Comparison of ENCODE assay signal across 8 cellular contexts in the genomic region with DNA sequence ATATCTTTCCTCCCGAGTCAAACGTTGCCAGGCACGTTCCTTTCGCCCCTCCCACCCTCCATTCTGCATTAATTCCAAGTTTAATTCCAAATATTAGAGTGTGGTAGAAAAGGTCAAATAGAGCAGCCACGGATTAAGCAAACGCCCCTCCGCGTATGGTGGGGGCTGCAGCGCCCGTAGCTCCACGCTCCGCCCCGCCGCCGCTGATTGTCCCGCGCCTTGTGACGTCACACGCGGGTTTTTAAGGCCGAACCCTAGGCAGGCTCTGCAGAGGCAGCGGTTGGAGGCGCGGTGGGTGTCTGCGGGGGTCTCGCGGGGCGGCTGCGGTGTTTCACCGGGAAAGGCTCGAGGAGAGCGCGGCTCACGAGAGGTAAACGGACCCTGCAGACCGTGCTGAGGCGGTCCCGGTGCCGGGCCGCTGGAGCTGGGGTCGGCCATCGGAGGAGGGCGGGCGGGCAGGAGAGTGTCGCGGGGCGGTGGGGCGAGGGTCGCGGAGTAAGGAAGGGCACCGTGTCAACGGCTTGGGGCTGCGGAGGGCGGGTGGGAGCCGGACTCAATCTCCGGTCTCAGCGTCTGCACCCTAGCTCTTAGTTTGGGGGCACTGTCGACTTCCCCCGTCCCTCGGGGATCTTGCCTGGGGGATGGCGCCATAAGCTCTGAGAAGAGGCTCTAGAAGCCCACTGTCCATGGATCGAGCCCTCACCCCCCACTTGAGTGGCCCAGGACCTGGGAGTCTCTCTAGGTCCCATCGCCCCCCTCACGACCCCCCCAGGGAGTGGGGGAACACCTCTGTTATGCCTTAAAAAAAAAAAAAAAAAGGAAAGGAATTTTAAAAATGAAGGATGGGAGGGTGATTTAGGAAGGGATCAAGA. TPM values are rescaled to one million over a fixed set of nuclear protein-coding genes. Genes with fewer than 3 reads are reported as not detected.
DNase-seq lines count a peak whose midpoint lies in the region; ATAC-seq and TF ChIP-seq lines count a peak whose summit lies in the region.

A gene with protein sequence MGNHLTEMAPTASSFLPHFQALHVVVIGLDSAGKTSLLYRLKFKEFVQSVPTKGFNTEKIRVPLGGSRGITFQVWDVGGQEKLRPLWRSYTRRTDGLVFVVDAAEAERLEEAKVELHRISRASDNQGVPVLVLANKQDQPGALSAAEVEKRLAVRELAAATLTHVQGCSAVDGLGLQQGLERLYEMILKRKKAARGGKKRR (plus strand): TSS at position 270 of the 872 bp plus-strand sequence. CDS start 740 bp downstream, outside the sequence.

- H3K9me3 Mint-ChIP-seq in activated T-helper 2 cell treated with anti-CD3 and anti-CD28 coated beads, Interferon-gamma antibody, Interleukin-2, Interleukin-4, amounts not matched to agents 10 μg/mL and 5 μg/mL and 100 μg/mL, durations not matched to agents 14 hours and 24 hours and 36 hours = no peaks in the 10 kb centered on the region
- no peaks in the 10 kb centered on the region for H3K9me3 Mint-ChIP-seq in naive thymus-derived CD8-positive, alpha-beta T cell
- no peaks in the 10 kb centered on the region for H3K9me3 Mint-ChIP-seq in stimulated activated memory B cell treated with anti-CD40 and anti-IgM and Interleukin-4, amounts not matched to agents 10 μg/mL and 1 μg/mL and 100 μg/mL, for 72 hours

- peak; percentile 91 to 94 for ATAC-seq in naive thymus-derived CD8-positive, alpha-beta T cell
- ATAC-seq in stimulated activated memory B cell treated with anti-CD40 and anti-IgM and Interleukin-4, amounts not matched to agents 10 μg/mL and 1 μg/mL and 100 μg/mL, for 72 hours = peak; percentile 84
- no peak for ATAC-seq in HG03159 (IDR thresholded peaks at IDR 0.05; ENCODE audit: unreplicated experiment)

- no peaks in the 10 kb centered on the region for H3K27me3 ChIP-seq in fibroblast of lung (ENCODE audit: control insufficient read depth, insufficient read depth, low read length)

- peak within 1 kb of the TSS; percentile 91 for H3K4me3 Mint-ChIP-seq in activated T-helper 2 cell treated with anti-CD3 and anti-CD28 coated beads, Interferon-gamma antibody, Interleukin-2, Interleukin-4, amounts not matched to agents 10 μg/mL and 5 μg/mL and 100 μg/mL, durations not matched to agents 14 hours and 24 hours and 36 hours (ENCODE audit: low read depth)
- H3K4me3 Mint-ChIP-seq in naive thymus-derived CD8-positive, alpha-beta T cell = peak within 1 kb of the TSS; percentile 90 to 98 (median 94)
- H3K4me3 Mint-ChIP-seq in stimulated activated memory B cell treated with anti-CD40 and anti-IgM and Interleukin-4, amounts not matched to agents 10 μg/mL and 1 μg/mL and 100 μg/mL, for 72 hours = peak within 1 kb of the TSS; percentile 97

- peak within 1 kb of the TSS; percentile 91 for H3K4me2 ChIP-seq in fibroblast of lung (ENCODE audit: extremely low read depth, insufficient read depth, low read length)

- POLR2A ChIA-PET in naive thymus-derived CD8-positive, alpha-beta T cell (lab: Charles Lee) = interaction anchor here (0.6 to 4.1 kb wide), 10 partner anchors 7 to 414 kb away, joined by 3 to 43 read pairs (median 5); a partner anchor contains a TSS

- H3K27ac ChIP-seq in fibroblast of lung (ENCODE audit: insufficient read depth, low read length) = peak within 1 kb of the TSS; percentile 66

- TF ChIP-seq CTCF in fibroblast of lung (conservative IDR thresholded peaks at IDR 0.05 in 1 of 2, IDR thresholded peaks at IDR 0.05 in 1 of 2; ENCODE audit: low read depth in 1 of 2, low read length in 2 of 2) = no peak

- H4K20me1 ChIP-seq in fibroblast of lung (ENCODE audit: control insufficient read depth, extremely low read depth, insufficient read depth, low read length) = no peaks in the 10 kb centered on the region

- intact Hi-C loops in activated T-helper 2 cell treated with anti-CD3 and anti-CD28 coated beads, Interferon-gamma antibody, Interleukin-2, Interleukin-4, amounts not matched to agents 10 μg/mL and 5 μg/mL and 100 μg/mL, durations not matched to agents 14 hours and 24 hours and 36 hours (cut with micrococcal nuclease) = loop anchor here (10.0 kb wide), 2 partner anchors 64 to 146 kb away; a partner anchor contains a TSS

- H2AFZ ChIP-seq in fibroblast of lung (ENCODE audit: low read length) = peak within 1 kb of the TSS; percentile 76

- in situ Hi-C loops in G401 (cut with HindIII; ENCODE audit: low sequenced_read_pairs) = no loop called here
- in situ Hi-C loops in KBM-7 (cut with MboI; ENCODE audit: low pct_unique_long_range_greater_than_20kb, low sequenced_read_pairs) = no loop called here

- H3K27me3 Mint-ChIP-seq in activated T-helper 2 cell treated with anti-CD3 and anti-CD28 coated beads, Interferon-gamma antibody, Interleukin-2, Interleukin-4, amounts not matched to agents 10 μg/mL and 5 μg/mL and 100 μg/mL, durations not matched to agents 14 hours and 24 hours and 36 hours (ENCODE audit: low read depth) = peaks cover 1% of the 10 kb centered on the region
- H3K27me3 Mint-ChIP-seq in naive thymus-derived CD8-positive, alpha-beta T cell = no peaks in the 10 kb centered on the region
- no peaks in the 10 kb centered on the region for H3K27me3 Mint-ChIP-seq in stimulated activated memory B cell treated with anti-CD40 and anti-IgM and Interleukin-4, amounts not matched to agents 10 μg/mL and 1 μg/mL and 100 μg/mL, for 72 hours

- DNase-seq in G401 (ENCODE audit: low spot score) = peak; percentile 93
- peak; percentile 74 for DNase-seq in KBM-7
- DNase-seq in RPMI8226 = peak; percentile 68
- DNase-seq in activated T-helper 2 cell treated with anti-CD3 and anti-CD28 coated beads, Interferon-gamma antibody, Interleukin-2, Interleukin-4, amounts not matched to agents 10 μg/mL and 5 μg/mL and 100 μg/mL, durations not matched to agents 14 hours and 24 hours and 36 hours (ENCODE audit: low spot score) = peak; percentile 77
- DNase-seq in fibroblast of lung (ENCODE audit: low read depth in 2 of 2) = peak; percentile 77 to 80
- DNase-seq in naive thymus-derived CD8-positive, alpha-beta T cell = peak; percentile 75 to 92 (median 82)

- peak within 1 kb of the TSS; percentile 76 for H3K9ac ChIP-seq in fibroblast of lung (ENCODE audit: insufficient read depth, low read length)

- H3K36me3 Mint-ChIP-seq in activated T-helper 2 cell treated with anti-CD3 and anti-CD28 coated beads, Interferon-gamma antibody, Interleukin-2, Interleukin-4, amounts not matched to agents 10 μg/mL and 5 μg/mL and 100 μg/mL, durations not matched to agents 14 hours and 24 hours and 36 hours (ENCODE audit: low read depth) = peaks cover 4% of the 10 kb centered on the region
- no peaks in the 10 kb centered on the region for H3K36me3 Mint-ChIP-seq in naive thymus-derived CD8-positive, alpha-beta T cell
- no peaks in the 10 kb centered on the region for H3K36me3 Mint-ChIP-seq in stimulated activated memory B cell treated with anti-CD40 and anti-IgM and Interleukin-4, amounts not matched to agents 10 μg/mL and 1 μg/mL and 100 μg/mL, for 72 hours

- peaks cover 17% of the 10 kb centered on the region for H3K79me2 ChIP-seq in fibroblast of lung (ENCODE audit: control insufficient read depth, insufficient read depth, low read length)

- peaks cover 9% of the 10 kb centered on the region for H3K4me1 ChIP-seq in fibroblast of lung (ENCODE audit: control insufficient read depth, extremely low read depth, insufficient read depth, low read length)

- H3K9me3 ChIP-seq in fibroblast of lung (ENCODE audit: control insufficient read depth, insufficient read depth, low read depth, low read length) = no peaks in the 10 kb centered on the region

- peaks cover 27% of the 10 kb centered on the region for H3K4me1 Mint-ChIP-seq in activated T-helper 2 cell treated with anti-CD3 and anti-CD28 coated beads, Interferon-gamma antibody, Interleukin-2, Interleukin-4, amounts not matched to agents 10 μg/mL and 5 μg/mL and 100 μg/mL, durations not matched to agents 14 hours and 24 hours and 36 hours (ENCODE audit: low read depth)
- peaks cover 18 to 50% (median 30%) of the 10 kb centered on the region in 4 donors for H3K4me1 Mint-ChIP-seq in naive thymus-derived CD8-positive, alpha-beta T cell
- H3K4me1 Mint-ChIP-seq in stimulated activated memory B cell treated with anti-CD40 and anti-IgM and Interleukin-4, amounts not matched to agents 10 μg/mL and 1 μg/mL and 100 μg/mL, for 72 hours = peaks cover 59% of the 10 kb centered on the region

- peaks cover 2% of the 10 kb centered on the region for H3K36me3 ChIP-seq in fibroblast of lung (ENCODE audit: control insufficient read depth, insufficient read depth, low read length)

- peak within 1 kb of the TSS; percentile 83 for H3K27ac Mint-ChIP-seq in activated T-helper 2 cell treated with anti-CD3 and anti-CD28 coated beads, Interferon-gamma antibody, Interleukin-2, Interleukin-4, amounts not matched to agents 10 μg/mL and 5 μg/mL and 100 μg/mL, durations not matched to agents 14 hours and 24 hours and 36 hours
- H3K27ac Mint-ChIP-seq in naive thymus-derived CD8-positive, alpha-beta T cell = peak within 1 kb of the TSS; percentile 81 to 97 (median 95)
- H3K27ac Mint-ChIP-seq in stimulated activated memory B cell treated with anti-CD40 and anti-IgM and Interleukin-4, amounts not matched to agents 10 μg/mL and 1 μg/mL and 100 μg/mL, for 72 hours = peak within 1 kb of the TSS; percentile 96

- H3K4me3 ChIP-seq in fibroblast of lung (replicated peaks in 1 of 4; ENCODE audit: control extremely low read depth in 1 of 4, insufficient read depth in 1 of 4, low read depth in 3 of 4, low read length in 4 of 4) = peak within 1 kb of the TSS; percentile 42 to 76 (median 60)

RNA-seq across cellular contexts. Expression of the gene that starts here (rescaled TPM):
- total RNA-seq in G401 (2014; rRNA removed; shearing (Covaris generic)) = 16.7 and 17.6 TPM in 2 replicates
- total RNA-seq in activated T-helper 2 cell treated with anti-CD3 and anti-CD28 coated beads, Interferon-gamma antibody, Interleukin-2, Interleukin-4, amounts not matched to agents 10 μg/mL and 5 μg/mL and 100 μg/mL, durations not matched to agents 14 hours and 24 hours and 36 hours = 4.0 and 4.9 TPM in 2 replicates
- total RNA-seq in fibroblast of lung = 46.4 and 60.6 TPM in 2 replicates
- 12.5 and 14.0 TPM in 2 replicates for polyA plus RNA-seq in fibroblast of lung
- polyA plus RNA-seq in fibroblast of lung (2012) = 12.3 and 14.6 TPM in 2 replicates
- polyA minus RNA-seq in fibroblast of lung (ENCODE audit: low replicate concordance) = 10.4 and 17.2 TPM in 2 replicates
- 1 to 10 TPM; 1.6 to 2.4 TPM for total RNA-seq in naive thymus-derived CD8-positive, alpha-beta T cell
- polyA plus RNA-seq in naive thymus-derived CD8-positive, alpha-beta T cell = 1 to 10 TPM; 1.1 to 3.2 (median 2.2) TPM
